In the genomic region with DNA sequence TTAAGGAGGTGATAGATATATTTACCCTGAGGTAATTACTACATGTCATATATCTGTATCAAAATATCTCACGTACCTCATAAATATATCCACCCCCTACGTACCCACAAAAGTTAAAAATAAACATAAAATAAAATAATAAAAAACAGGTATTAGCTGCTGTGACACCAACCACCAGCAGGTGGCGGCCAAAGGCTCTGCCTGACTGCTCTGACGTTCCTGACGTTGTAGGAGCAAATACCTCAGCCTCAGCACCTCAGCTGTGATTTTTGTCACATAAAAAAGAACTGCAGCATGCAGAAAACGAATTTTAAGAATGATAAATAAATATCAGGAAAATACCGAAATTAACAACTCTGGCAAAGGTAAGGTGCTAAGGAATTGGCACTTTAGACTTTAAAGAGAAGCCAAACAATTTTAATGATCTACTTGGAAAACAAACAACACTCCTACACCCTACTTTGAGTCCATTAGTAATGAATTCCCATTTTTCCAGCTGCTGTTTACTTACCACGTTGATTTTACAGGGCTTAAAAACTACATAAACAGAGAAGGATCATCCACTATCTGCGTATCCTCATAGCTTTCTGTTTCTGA, we compare ENCODE assay signal across 9 cellular contexts.
DNase-seq lines count a peak whose midpoint lies in the region; ATAC-seq and TF ChIP-seq lines count a peak whose summit lies in the region.
"Had no signal": no experiment of that assay in that cellular context is flagged by ENCODE, and none has a peak within 500 bp of the region (broad histone marks: within the 10 kb centered on the region; RNA-seq: fewer than 3 reads in every experiment).

No MANE protein-coding gene starts in this region.

- H3K4me2 ChIP-seq in OCI-LY3 (ENCODE audit: low read length) = no peak overlapping the region
- H3K4me2 ChIP-seq: BLaER1 had no signal

- peaks cover 14% of the 10 kb centered on the region for H3K4me1 ChIP-seq in OCI-LY3 (ENCODE audit: low read length)
- H3K4me1 ChIP-seq in foreskin keratinocyte = no peaks in the 10 kb centered on the region
- peaks cover 8% of the 10 kb centered on the region for H3K4me1 ChIP-seq in vagina
- H3K4me1 ChIP-seq: BLaER1 had no signal

- no peak for TF ChIP-seq POLR2A in vagina (IDR thresholded peaks at IDR 0.05)

- no peak overlapping the region for H2AFZ ChIP-seq in OCI-LY3 (ENCODE audit: low read depth, low read length)

- H3K4me3 ChIP-seq in OCI-LY3 (ENCODE audit: low read length) (no peak overlapping the region), vagina (no peak overlapping the region)
- H3K4me3 ChIP-seq: BLaER1 had no signal

- H3K9me3 ChIP-seq in OCI-LY3 (ENCODE audit: insufficient read depth, low read length) (no peaks in the 10 kb centered on the region), vagina (no peaks in the 10 kb centered on the region)

- no peaks in the 10 kb centered on the region for H3K79me2 ChIP-seq in OCI-LY3 (ENCODE audit: low read length)

- H3K27ac ChIP-seq in OCI-LY3 (ENCODE audit: low read length) = no peak overlapping the region
- H3K27ac ChIP-seq in foreskin keratinocyte = no peak overlapping the region
- H3K27ac ChIP-seq in vagina = no peak overlapping the region
- H3K27ac ChIP-seq: BLaER1 had no signal

- H3K27me3 ChIP-seq in OCI-LY3 (ENCODE audit: low read depth, low read length) (0 out of 2 replicates have a peak, but pooled peaks cover 7% of the 10 kb centered on the region), foreskin keratinocyte (no peaks in the 10 kb centered on the region), vagina (no peaks in the 10 kb centered on the region)
- H3K27me3 ChIP-seq: BLaER1 had no signal

- ATAC-seq in HG03045 (IDR thresholded peaks at IDR 0.05; ENCODE audit: unreplicated experiment) (peak; percentile 73), foreskin keratinocyte (peak; percentile 79)

- no peaks in the 10 kb centered on the region for H3K36me3 ChIP-seq in OCI-LY3 (replicated peaks; ENCODE audit: low read depth, low read length)
- H3K36me3 ChIP-seq in vagina = no peaks in the 10 kb centered on the region
- H3K36me3 ChIP-seq: BLaER1 had no signal

- no peak overlapping the region for H3K9ac ChIP-seq in OCI-LY3 (ENCODE audit: low read length)
- H3K9ac ChIP-seq: BLaER1 had no signal

- no peaks in the 10 kb centered on the region for H4K20me1 ChIP-seq in OCI-LY3 (ENCODE audit: insufficient read depth, low read length)
- H4K20me1 ChIP-seq: BLaER1 had no signal

- intact Hi-C loops in posterior cingulate gyrus (cut with DNase I) = no loop called here
- intact Hi-C loops in vagina (cut with DNase I) = no loop called here

- peak; percentile 80 for TF ChIP-seq CTCF in OCI-LY3 (IDR thresholded peaks at IDR 0.05; ENCODE audit: low read depth, low read length)
- TF ChIP-seq CTCF in foreskin keratinocyte (conservative IDR thresholded peaks at IDR 0.05) = peak; percentile 86
- TF ChIP-seq CTCF in vagina (IDR thresholded peaks at IDR 0.05) = peak; percentile 54 to 72 (median 61)

- DNase-seq in DMS79 treated with DMSO at 0.1 percent for 48 hours (lab: John Stamatoyannopoulos, UW) (peak; percentile 15), DMS79 (lab: John Stamatoyannopoulos, UW) (no peak), foreskin keratinocyte (peak in 1 of 2 donors; percentile 9), posterior cingulate gyrus (peak in 7 of 10 donors; percentile 41 to 93 (median 48)), vagina (ENCODE audit: extremely low spot score in 2 of 2) (no peak)
- DNase-seq in activated T-cell treated with anti-CD3 and anti-CD28 coated beads, Interleukin-2, amount 50 U/mL, for 48 hours = peak; percentile 49 to 57

Comparison
In these comparisons a context has a peak if more than half of its experiments do, and no peak if none do; other contexts are left out.
1. DNase-seq: peak in DMS79 treated with DMSO at 0.1 percent for 48 hours (single experiment), activated T-cell treated with anti-CD3 and anti-CD28 coated beads, Interleukin-2, amount 50 U/mL, for 48 hours (2 of 2) and posterior cingulate gyrus (7 of 10); none in DMS79 (single experiment) and vagina (0 of 2).
2. Peak in every context shown above with its lines, with median percentiles within 50 percentile points of each other: CTCF ChIP-seq.